Comparison of ENCODE assay signal across 13 cellular contexts in genomic region chr1:246364415-246364941, GRCh38.
DNase-seq lines count a peak whose midpoint lies in the region; ATAC-seq and TF ChIP-seq lines count a peak whose summit lies in the region.
"Had no signal": no experiment of that assay in that cellular context is flagged by ENCODE, and none has a peak within 500 bp of the region (broad histone marks: within the 10 kb centered on the region; RNA-seq: fewer than 3 reads in every experiment).

No MANE protein-coding gene starts in this region.

- no peaks in the 10 kb centered on the region for H4K20me1 ChIP-seq in OCI-LY3 (ENCODE audit: insufficient read depth, low read length)
- peaks cover 20% of the 10 kb centered on the region for H4K20me1 ChIP-seq in Karpas-422 (ENCODE audit: insufficient read depth, low read depth, low read length)

- no peak for DNase-seq in activated CD4-positive, CD25-positive, alpha-beta regulatory T cell treated with anti-CD3 and anti-CD28 coated beads, Interleukin-2, amount 50 U/mL, for 72 hours
- DNase-seq in Karpas-422 (no peak), germinal center (ENCODE audit: low spot score) (no peak), GM19238 (ENCODE audit: insufficient read length, low spot score) (no peak)
- DNase-seq: kidney, MM.1S had no signal

- H3K36me3 ChIP-seq in OCI-LY3 (replicated peaks; ENCODE audit: low read depth, low read length) (no peaks in the 10 kb centered on the region), Karpas-422 (ENCODE audit: insufficient read depth, low read length) (no peaks in the 10 kb centered on the region; the same call in 1 of the 2 replicates)
- H3K36me3 ChIP-seq: vagina had no signal

- H3K27ac ChIP-seq in OCI-LY3 (ENCODE audit: low read length) (peak overlapping the region; percentile 44), Karpas-422 (ENCODE audit: low read length) (no peak overlapping the region)
- H3K27ac ChIP-seq: A549, epithelial cell of prostate, vagina had no signal

- H3K4me1 ChIP-seq in OCI-LY3 (ENCODE audit: low read length) = peaks cover 28% of the 10 kb centered on the region
- H3K4me1 ChIP-seq in Karpas-422 (ENCODE audit: low read length) = no peaks in the 10 kb centered on the region
- H3K4me1 ChIP-seq: A549, vagina had no signal

- H2AFZ ChIP-seq in OCI-LY3 (ENCODE audit: low read depth, low read length) (no peak overlapping the region), Karpas-422 (ENCODE audit: low read length) (no peak overlapping the region)

- peak overlapping the region; percentile 65 for H3K4me3 ChIP-seq in OCI-LY3 (ENCODE audit: low read length)
- no peak overlapping the region for H3K4me3 ChIP-seq in Karpas-422 (ENCODE audit: low read length)
- H3K4me3 ChIP-seq: A549, vagina had no signal

- no peaks in the 10 kb centered on the region for H3K9me3 ChIP-seq in OCI-LY3 (ENCODE audit: insufficient read depth, low read length)
- H3K9me3 ChIP-seq in Karpas-422 (ENCODE audit: low read length) = no peaks in the 10 kb centered on the region
- H3K9me3 ChIP-seq: A549, vagina had no signal

- H3K4me2 ChIP-seq in OCI-LY3 (ENCODE audit: low read length) (peak overlapping the region; percentile 83), Karpas-422 (ENCODE audit: low read depth, low read length, poor library complexity, severe bottlenecking) (no peak overlapping the region)
- H3K4me2 ChIP-seq: A549 had no signal

- H3K79me2 ChIP-seq in OCI-LY3 (ENCODE audit: low read length) (peaks cover 3% of the 10 kb centered on the region; the same call in 1 of the 2 replicates), Karpas-422 (ENCODE audit: low read length) (peaks cover 7% of the 10 kb centered on the region; the same call in 1 of the 2 replicates)

- H3K9me2 ChIP-seq in Karpas-422 (replicated peaks; ENCODE audit: insufficient read depth, low read length) = no peaks in the 10 kb centered on the region

- H3K9ac ChIP-seq in OCI-LY3 (ENCODE audit: low read length) (peak overlapping the region; percentile 16; the same call in 1 of the 2 replicates), Karpas-422 (ENCODE audit: low read length) (no peak overlapping the region)

- no peak for TF ChIP-seq CTCF in OCI-LY3 (IDR thresholded peaks at IDR 0.05; ENCODE audit: low read depth, low read length)

- no peaks in the 10 kb centered on the region for H3K27me3 ChIP-seq in OCI-LY3 (ENCODE audit: low read depth, low read length)
- no peaks in the 10 kb centered on the region for H3K27me3 ChIP-seq in Karpas-422 (ENCODE audit: low read length)
- H3K27me3 ChIP-seq: vagina had no signal

- peak; percentile 68 to 70 for ATAC-seq in activated CD4-positive, CD25-positive, alpha-beta regulatory T cell treated with anti-CD3 and anti-CD28 coated beads, Interleukin-2, amount 50 U/mL, for 24 hours
- ATAC-seq in GM19438 (IDR thresholded peaks at IDR 0.05; ENCODE audit: low read depth, unreplicated experiment) (peak; percentile 77), HG03045 (IDR thresholded peaks at IDR 0.05; ENCODE audit: unreplicated experiment) (peak; percentile 60)
- ATAC-seq: A549 had no signal
